12 cellular contexts compared by ENCODE assay signal in the genomic region with DNA sequence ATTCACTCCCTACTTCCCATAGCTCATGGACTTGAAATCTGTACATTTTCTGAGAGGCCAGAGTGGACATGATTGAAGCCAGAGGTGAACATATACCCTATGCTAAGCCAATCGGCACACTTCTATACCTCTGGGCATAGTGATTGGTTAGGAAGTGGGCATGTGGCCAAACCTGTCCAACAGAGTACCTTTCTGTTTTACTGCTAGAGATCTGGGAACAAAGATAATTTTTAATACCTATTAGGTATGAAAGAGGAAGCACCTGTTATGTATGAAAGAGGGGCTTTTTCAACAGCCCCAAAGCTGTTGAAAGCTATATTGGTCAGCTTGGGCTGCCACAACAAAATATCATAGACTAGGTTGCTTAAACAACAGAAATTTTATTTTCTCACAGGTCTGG. TPM values are rescaled to one million over a fixed set of nuclear protein-coding genes. Genes with fewer than 3 reads are reported as not detected.
A peak's percentile ranks its signal among the peaks of the same experiment; 100 is the strongest.
DNase-seq lines count a peak whose midpoint lies in the region; ATAC-seq lines count a peak whose summit lies in the region.
"Had no signal": no experiment of that assay in that cellular context is flagged by ENCODE, and none has a peak within 500 bp of the region (broad histone marks: within the 10 kb centered on the region; RNA-seq: fewer than 3 reads in every experiment).

No MANE protein-coding gene starts in this region.

- H3K27ac Mint-ChIP-seq in stimulated activated naive B cell treated with anti-CD40 and anti-IgM and Interleukin-4, amounts not matched to agents 10 μg/mL and 1 μg/mL and 100 μg/mL, for 72 hours, result no peak overlapping the region

- peaks cover 36 to 51% of the 10 kb centered on the region in 2 donors for H3K4me1 Mint-ChIP-seq in stimulated activated naive B cell treated with anti-CD40 and anti-IgM and Interleukin-4, amounts not matched to agents 10 μg/mL and 1 μg/mL and 100 μg/mL, for 72 hours

- peaks cover 18 to 20% of the 10 kb centered on the region in 2 donors for H3K9me3 Mint-ChIP-seq in stimulated activated naive B cell treated with anti-CD40 and anti-IgM and Interleukin-4, amounts not matched to agents 10 μg/mL and 1 μg/mL and 100 μg/mL, for 72 hours

- intact Hi-C loops in cardiac septum (cut with DNase I), result no loop called here

- peaks cover 34 to 54% of the 10 kb centered on the region in 2 donors for H3K36me3 Mint-ChIP-seq in stimulated activated naive B cell treated with anti-CD40 and anti-IgM and Interleukin-4, amounts not matched to agents 10 μg/mL and 1 μg/mL and 100 μg/mL, for 72 hours

- H3K4me3 Mint-ChIP-seq in stimulated activated naive B cell treated with anti-CD40 and anti-IgM and Interleukin-4, amounts not matched to agents 10 μg/mL and 1 μg/mL and 100 μg/mL, for 72 hours, result no peak overlapping the region
- H3K4me3 Mint-ChIP-seq: naive thymus-derived CD4-positive, alpha-beta T cell had no signal

- DNase-seq in stimulated activated naive B cell treated with anti-CD40 and anti-IgM and Interleukin-4, amounts not matched to agents 10 μg/mL and 1 μg/mL and 100 μg/mL, for 72 hours, result no peak
- DNase-seq in hippocampal formation (lab: John Stamatoyannopoulos, UW), result no peak
- no peak for DNase-seq in cardiac septum (ENCODE audit: low spot score)
- no peak for DNase-seq in NCI-H345 treated with DMSO at 0.1 percent for 48 hours (lab: John Stamatoyannopoulos, UW; ENCODE audit: unreplicated experiment)
- DNase-seq: activated effector memory CD4-positive, alpha-beta T cell treated with anti-CD3 and anti-CD28 coated beads, Interleukin-2, amount 50 U/mL, for 16 hours; Caco-2; esophagus squamous epithelium; naive thymus-derived CD4-positive, alpha-beta T cell; NCI-H446 treated with DMSO at 0.1 percent for 48 hours had no signal

- no peaks in the 10 kb centered on the region for H3K27me3 Mint-ChIP-seq in stimulated activated naive B cell treated with anti-CD40 and anti-IgM and Interleukin-4, amounts not matched to agents 10 μg/mL and 1 μg/mL and 100 μg/mL, for 72 hours
- H3K27me3 Mint-ChIP-seq: naive thymus-derived CD4-positive, alpha-beta T cell had no signal

- ATAC-seq in GM19324 (IDR thresholded peaks at IDR 0.05; ENCODE audit: low FRiP score, unreplicated experiment), result peak; percentile 52
- ATAC-seq in HG02642 (IDR thresholded peaks at IDR 0.05; ENCODE audit: poor library complexity, unreplicated experiment), result peak; percentile 58
- ATAC-seq in HG03460 (IDR thresholded peaks at IDR 0.05; ENCODE audit: unreplicated experiment), result peak; percentile 64
- ATAC-seq in stimulated activated naive B cell treated with anti-CD40 and anti-IgM and Interleukin-4, amounts not matched to agents 10 μg/mL and 1 μg/mL and 100 μg/mL, for 72 hours (replicated peaks), result peak; percentile 81 to 86
- ATAC-seq: naive thymus-derived CD4-positive, alpha-beta T cell had no signal

RNA-seq across cellular contexts. Expression of a gene that starts 27.7 kb away (rescaled TPM):
- 10.5 TPM for total RNA-seq in cardiac septum

RNA-seq across cellular contexts. Expression of a gene that starts 28.0 kb away (rescaled TPM):
- total RNA-seq in cardiac septum, result 12.4 TPM
